ENCODE assay signal across 18 cellular contexts in the genomic region with DNA sequence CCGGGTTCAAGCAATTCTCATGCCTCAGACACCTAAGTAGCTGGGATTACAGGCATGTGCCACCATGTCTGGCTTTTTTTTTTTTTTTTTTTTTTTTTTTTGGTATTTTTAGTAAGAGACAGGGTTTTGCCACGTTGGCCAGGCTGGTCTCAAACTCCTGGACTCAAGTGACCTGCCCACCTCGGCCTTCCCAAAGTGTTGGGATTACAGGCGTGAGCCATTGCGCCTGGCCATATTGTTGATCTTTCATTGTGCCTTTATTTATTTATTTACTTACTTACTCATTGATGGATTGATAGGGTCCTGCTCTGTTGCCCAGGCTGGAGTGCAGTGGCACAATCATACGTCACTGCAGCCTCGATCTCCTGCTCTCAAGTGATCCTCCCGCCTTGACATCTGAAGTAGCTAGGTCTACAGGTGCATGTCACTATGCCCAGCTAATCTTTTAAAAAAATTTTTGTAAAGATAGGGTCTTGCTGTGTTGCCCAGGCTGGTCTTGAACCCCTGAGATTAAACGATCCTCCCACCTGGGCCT.
"Had no signal": no experiment of that assay in that cellular context is flagged by ENCODE, and none has a peak within 500 bp of the region (broad histone marks: within the 10 kb centered on the region; RNA-seq: fewer than 3 reads in every experiment).

No MANE protein-coding gene starts in this region.

- H3K27ac ChIP-seq: hepatocyte, parathyroid adenoma, suprapubic skin, tibial nerve had no signal

- H3K4me3 ChIP-seq: esophagus squamous epithelium, hepatocyte, lung, smooth muscle cell, suprapubic skin, tibial nerve had no signal

- H3K36me3 ChIP-seq: suprapubic skin, tibial nerve had no signal

- H3K27me3 ChIP-seq: esophagus squamous epithelium, hepatocyte, suprapubic skin, tibial nerve had no signal

- DNase-seq: cerebellar nuclear complex; dermis blood vessel endothelial cell; esophagus squamous epithelium; foreskin fibroblast; kidney; left cardiac atrium; left ventricle myocardium superior; mesenchymal stem cell; midbrain; stimulated activated CD4-positive, alpha-beta T cell treated with anti-CD3 and anti-CD28 coated beads, Interleukin-2, amount 100 ng/mL, for 48 hours; stimulated activated naive CD4-positive, alpha-beta T cell treated with Interleukin-2 at 50 U/mL for 16 hours had no signal

- H3K4me1 ChIP-seq: parathyroid adenoma had no signal

- H3K9ac ChIP-seq: parathyroid adenoma had no signal

- FAIRE-seq: colon, kidney had no signal

- H3K9me3 ChIP-seq: esophagus squamous epithelium, suprapubic skin, tibial nerve had no signal

- ATAC-seq: left cardiac atrium, left ventricle myocardium superior had no signal
